In the genomic region with DNA sequence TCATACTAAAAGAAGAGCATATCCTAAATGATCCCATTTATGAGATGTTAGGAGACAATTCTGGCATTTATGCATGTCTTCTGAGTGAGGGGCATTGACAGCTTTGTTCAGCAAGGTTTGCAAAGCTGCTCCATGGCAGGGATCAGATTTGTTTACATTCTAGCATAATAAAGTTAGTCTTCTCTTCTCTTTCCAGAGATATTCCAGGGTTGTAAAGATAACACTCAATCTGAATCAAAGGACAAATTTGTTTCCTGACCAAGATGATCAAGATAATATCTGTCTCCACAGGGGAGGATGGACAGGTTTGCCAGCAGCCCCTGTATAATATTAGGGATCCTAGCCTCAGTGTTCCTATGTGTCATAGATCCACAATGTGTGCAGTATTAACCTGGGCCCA, we compare ENCODE assay signal across 27 cellular contexts.
"Had no signal": no experiment of that assay in that cellular context is flagged by ENCODE, and none has a peak within 500 bp of the region (broad histone marks: within the 10 kb centered on the region; RNA-seq: fewer than 3 reads in every experiment).

No MANE protein-coding gene starts in this region.

- H3K27ac Mint-ChIP-seq: natural killer cell; nephron; neural progenitor cell; progenitor cell of endocrine pancreas; stimulated activated memory B cell treated with anti-CD40 and anti-IgM and Interleukin-4, amounts not matched to agents 10 μg/mL and 1 μg/mL and 100 μg/mL, for 72 hours had no signal

- H3K4me1 Mint-ChIP-seq: natural killer cell; nephron; neural progenitor cell; stimulated activated memory B cell treated with anti-CD40 and anti-IgM and Interleukin-4, amounts not matched to agents 10 μg/mL and 1 μg/mL and 100 μg/mL, for 72 hours; stimulated activated naive CD8-positive, alpha-beta T cell treated with anti-CD3 and anti-CD28 coated beads, Interleukin-15, amount 100 ng/mL, for 72 hours had no signal

- FAIRE-seq: small intestine, urothelium cell line had no signal

- H3K4me3 ChIP-seq: neural progenitor cell, ovary, psoas muscle, right lobe of liver, sigmoid colon, thoracic aorta, thyroid gland, tibial nerve, upper lobe of left lung, vagina had no signal

- ATAC-seq: natural killer cell; psoas muscle; right cardiac atrium; right lobe of liver; stimulated activated memory B cell treated with anti-CD40 and anti-IgM and Interleukin-4, amounts not matched to agents 10 μg/mL and 1 μg/mL and 100 μg/mL, for 72 hours; stimulated activated naive CD8-positive, alpha-beta T cell treated with anti-CD3 and anti-CD28 coated beads, Interleukin-15, amount 100 ng/mL, for 72 hours; stimulated activated naive CD8-positive, alpha-beta T cell treated with anti-CD3 and anti-CD28 coated beads, Interleukin-15, Interleukin-2, amounts not matched to agents 100 U/mL and 50 U/mL, for 24 hours had no signal

- DNase-seq: natural killer cell; occipital lobe; ovary; posterior cingulate gyrus; psoas muscle; right cardiac atrium; right lobe of liver; sigmoid colon; small intestine; stimulated activated CD4-positive, alpha-beta T cell treated with anti-CD3 and anti-CD28 coated beads, Interleukin-15, amount 100 ng/mL, for 24 hours; stimulated activated CD4-positive, alpha-beta T cell treated with anti-CD3 and anti-CD28 coated beads, Interleukin-2, amount 100 ng/mL, for 24 hours; stimulated activated CD4-positive, alpha-beta T cell treated with anti-CD3 and anti-CD28 coated beads, Interleukin-2, amount 100 ng/mL, for 48 hours; stimulated activated CD4-positive, alpha-beta T cell treated with anti-CD3 and anti-CD28 coated beads, Interleukin-4, amount 100 ng/mL, for 24 hours; stimulated activated naive CD4-positive, alpha-beta T cell; stimulated activated naive CD8-positive, alpha-beta T cell treated with anti-CD3 and anti-CD28 coated beads, Interleukin-15, amount 100 ng/mL, for 72 hours; stimulated activated naive CD8-positive, alpha-beta T cell treated with anti-CD3 and anti-CD28 coated beads, Interleukin-15, Interleukin-2, amounts not matched to agents 100 U/mL and 50 U/mL, for 24 hours; thyroid gland; trophoblast cell; upper lobe of left lung had no signal

- H3K4me3 Mint-ChIP-seq: natural killer cell; nephron; neural progenitor cell; stimulated activated memory B cell treated with anti-CD40 and anti-IgM and Interleukin-4, amounts not matched to agents 10 μg/mL and 1 μg/mL and 100 μg/mL, for 72 hours; stimulated activated naive CD8-positive, alpha-beta T cell treated with anti-CD3 and anti-CD28 coated beads, Interleukin-15, amount 100 ng/mL, for 72 hours had no signal
